1 cellular context compared by ENCODE assay signal in genomic region chr1:88311907-88312306, GRCh38.
A peak's percentile ranks its signal among the peaks of the same experiment; 100 is the strongest.
TF ChIP-seq lines count a peak whose summit lies in the region.

No MANE protein-coding gene starts in this region.

TF ChIP-seq in HCT116, 20 proteins besides CTCF, POLR2A, EP300 and RAD21 (continued from another document):
- no peak for TF ChIP-seq ZBTB33 (IDR thresholded peaks at IDR 0.05; ENCODE audit: extremely low read depth, insufficient replicate concordance, low read length)
- TF ChIP-seq MAX (IDR thresholded peaks at IDR 0.05): no peak
- TF ChIP-seq, protein P1, sequence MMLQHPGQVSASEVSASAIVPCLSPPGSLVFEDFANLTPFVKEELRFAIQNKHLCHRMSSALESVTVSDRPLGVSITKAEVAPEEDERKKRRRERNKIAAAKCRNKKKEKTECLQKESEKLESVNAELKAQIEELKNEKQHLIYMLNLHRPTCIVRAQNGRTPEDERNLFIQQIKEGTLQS (IDR thresholded peaks at IDR 0.05): no peak
- TF ChIP-seq YY1 (IDR thresholded peaks at IDR 0.05; ENCODE audit: extremely low read depth, insufficient replicate concordance, low read depth, low read length): no peak
- TF ChIP-seq SP1 (IDR thresholded peaks at IDR 0.05; ENCODE audit: low read depth): peak; percentile 21; the same call in 1 of the 2 replicates
- no peak for TF ChIP-seq POLR2AphosphoS5 (IDR thresholded peaks at IDR 0.05; ENCODE audit: low read depth, low read length)
- no peak for TF ChIP-seq EZH2 (IDR thresholded peaks at IDR 0.05)
- TF ChIP-seq EGR1 (IDR thresholded peaks at IDR 0.05; ENCODE audit: low read depth): no peak
TF ChIP-seq in HCT116: peak in this region for 3.
